1 cellular context compared by ENCODE assay signal in genomic region chr17:2395258-2396170, GRCh38.
TF ChIP-seq lines count a peak whose summit lies in the region.

No MANE protein-coding gene starts in this region.

TF ChIP-seq in HepG2, 621 proteins besides CTCF, POLR2A, EP300 and RAD21:
- 0 out of 2 replicates have a peak, but pooled peaks have one; percentile 13 for TF ChIP-seq SAP130 (CRISPR knock-in tag; IDR thresholded peaks at IDR 0.05; ENCODE audit: low read depth)
- no peak for TF ChIP-seq ATF6 (CRISPR knock-in tag; conservative IDR thresholded peaks at IDR 0.05)
- TF ChIP-seq AKAP8 (CRISPR knock-in tag; IDR thresholded peaks at IDR 0.05): 0 out of 2 replicates have a peak, but pooled peaks have one; percentile 3
- 0 out of 2 replicates have a peak, but pooled peaks have one; percentile 32 for TF ChIP-seq HNRNPL (IDR thresholded peaks at IDR 0.05; ENCODE audit: low read depth, low read length)
- TF ChIP-seq ZNF740 (CRISPR knock-in tag; IDR thresholded peaks at IDR 0.05): peak; percentile 38; the same call in 1 of the 2 replicates
- no peak for TF ChIP-seq ZNF24 (IDR thresholded peaks at IDR 0.05)
